ENCODE assay signal across 1 cellular context in the genomic region with DNA sequence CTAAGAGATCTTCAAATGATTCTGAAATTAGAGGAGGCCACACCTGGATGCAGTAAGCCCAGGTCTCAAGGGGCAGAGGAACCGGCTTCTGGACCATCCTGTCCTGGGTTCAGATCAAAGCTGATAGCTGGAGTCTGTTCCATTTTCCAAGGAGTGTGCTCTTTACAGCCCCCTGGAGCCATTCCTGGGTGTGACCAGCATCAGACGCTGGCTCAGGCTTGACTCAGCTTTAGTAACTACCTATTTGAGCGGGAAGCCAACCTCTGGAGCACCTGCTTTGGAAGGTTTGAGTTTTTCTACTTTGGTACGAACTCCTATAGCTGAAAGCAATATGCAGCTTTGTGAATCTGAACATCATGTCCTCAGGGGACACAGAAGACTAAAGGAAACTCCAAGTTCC.
TF ChIP-seq lines count a peak whose summit lies in the region.

No MANE protein-coding gene starts in this region.

TF ChIP-seq in A549, 52 proteins besides CTCF, POLR2A, EP300 and RAD21:
- TF ChIP-seq, protein P1, sequence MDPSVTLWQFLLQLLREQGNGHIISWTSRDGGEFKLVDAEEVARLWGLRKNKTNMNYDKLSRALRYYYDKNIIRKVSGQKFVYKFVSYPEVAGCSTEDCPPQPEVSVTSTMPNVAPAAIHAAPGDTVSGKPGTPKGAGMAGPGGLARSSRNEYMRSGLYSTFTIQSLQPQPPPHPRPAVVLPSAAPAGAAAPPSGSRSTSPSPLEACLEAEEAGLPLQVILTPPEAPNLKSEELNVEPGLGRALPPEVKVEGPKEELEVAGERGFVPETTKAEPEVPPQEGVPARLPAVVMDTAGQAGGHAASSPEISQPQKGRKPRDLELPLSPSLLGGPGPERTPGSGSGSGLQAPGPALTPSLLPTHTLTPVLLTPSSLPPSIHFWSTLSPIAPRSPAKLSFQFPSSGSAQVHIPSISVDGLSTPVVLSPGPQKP (IDR thresholded peaks at IDR 0.05; ENCODE audit: low read depth, low read length), result no peak
- no peak for TF ChIP-seq CEBPB (IDR thresholded peaks at IDR 0.05)
- no peak for TF ChIP-seq ZSCAN20 (CRISPR knock-in tag; IDR thresholded peaks at IDR 0.05)
- no peak for TF ChIP-seq FOXS1 (CRISPR knock-in tag; IDR thresholded peaks at IDR 0.05)
- TF ChIP-seq, protein P2, sequence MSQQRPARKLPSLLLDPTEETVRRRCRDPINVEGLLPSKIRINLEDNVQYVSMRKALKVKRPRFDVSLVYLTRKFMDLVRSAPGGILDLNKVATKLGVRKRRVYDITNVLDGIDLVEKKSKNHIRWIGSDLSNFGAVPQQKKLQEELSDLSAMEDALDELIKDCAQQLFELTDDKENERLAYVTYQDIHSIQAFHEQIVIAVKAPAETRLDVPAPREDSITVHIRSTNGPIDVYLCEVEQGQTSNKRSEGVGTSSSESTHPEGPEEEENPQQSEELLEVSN (IDR thresholded peaks at IDR 0.05; ENCODE audit: borderline replicate concordance, low read depth), result no peak
- TF ChIP-seq, protein P3, sequence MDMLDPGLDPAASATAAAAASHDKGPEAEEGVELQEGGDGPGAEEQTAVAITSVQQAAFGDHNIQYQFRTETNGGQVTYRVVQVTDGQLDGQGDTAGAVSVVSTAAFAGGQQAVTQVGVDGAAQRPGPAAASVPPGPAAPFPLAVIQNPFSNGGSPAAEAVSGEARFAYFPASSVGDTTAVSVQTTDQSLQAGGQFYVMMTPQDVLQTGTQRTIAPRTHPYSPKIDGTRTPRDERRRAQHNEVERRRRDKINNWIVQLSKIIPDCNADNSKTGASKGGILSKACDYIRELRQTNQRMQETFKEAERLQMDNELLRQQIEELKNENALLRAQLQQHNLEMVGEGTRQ (IDR thresholded peaks at IDR 0.05), result no peak
- no peak for TF ChIP-seq RCOR1 (IDR thresholded peaks at IDR 0.05; ENCODE audit: low read depth, low read length)
- TF ChIP-seq CBX2 (IDR thresholded peaks at IDR 0.05; ENCODE audit: borderline replicate concordance, low read depth), result no peak
